8 cellular contexts compared by ENCODE assay signal in the genomic region with DNA sequence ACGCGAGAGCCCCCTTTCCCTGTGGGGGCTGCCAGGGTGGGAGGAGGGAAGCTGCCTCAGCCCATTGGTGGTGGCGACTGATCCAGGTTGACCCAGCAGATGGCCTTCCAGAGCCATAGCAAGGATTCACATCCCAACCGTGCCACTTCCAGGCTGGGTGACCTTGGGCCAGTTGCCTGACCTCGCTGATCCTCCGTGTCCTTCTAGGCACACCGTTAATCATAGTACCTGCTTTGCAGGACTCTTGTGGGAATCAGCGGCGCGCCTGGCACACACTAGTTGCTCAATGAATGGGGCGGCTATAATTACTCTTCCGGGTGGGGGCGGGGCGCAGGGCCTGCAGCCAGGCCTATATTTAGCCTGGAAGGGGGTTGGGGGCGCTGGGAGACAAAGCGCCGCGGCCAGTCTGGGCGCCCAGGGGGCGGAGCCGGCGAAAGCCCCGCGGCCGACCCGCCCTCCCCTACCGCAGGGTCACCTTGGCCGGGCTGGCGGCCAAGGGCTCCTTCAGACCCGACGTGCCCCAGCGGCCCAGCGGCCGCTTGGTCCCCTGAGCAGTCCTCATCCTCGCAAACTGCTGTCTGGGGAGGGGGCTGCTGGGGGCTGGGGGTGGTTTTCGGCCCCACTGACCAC. TPM values are rescaled to one million over a fixed set of nuclear protein-coding genes. Genes with fewer than 3 reads are reported as not detected.
A peak's percentile ranks its signal among the peaks of the same experiment; 100 is the strongest.
DNase-seq lines count a peak whose midpoint lies in the region; ATAC-seq and TF ChIP-seq lines count a peak whose summit lies in the region.

No MANE protein-coding gene starts in this region.

- in situ Hi-C loops in Panc1 (cut with HindIII; ENCODE audit: low pct_unique_long_range_greater_than_20kb, low sequenced_read_pairs) = no loop called here

- ATAC-seq in GM18511 (IDR thresholded peaks at IDR 0.05; ENCODE audit: unreplicated experiment) (peak; percentile 37), Panc1 (peak; percentile 24), GM18858 (IDR thresholded peaks at IDR 0.05; ENCODE audit: unreplicated experiment) (no peak)

- H3K4me3 ChIP-seq in Panc1 (ENCODE audit: low read depth in 2 of 2, low read length in 2 of 2) = peak overlapping the region in 1 of 2 experiments; percentile 37; a peak in 2 of 4 replicates

- no peak overlapping the region for H3K27ac Mint-ChIP-seq in MCF 10A (ENCODE audit: low read depth, unreplicated experiment)

- POLR2A ChIA-PET in Panc1 (lab: Charles Lee) (no interaction called here), MCF 10A (lab: Yijun Ruan, JAX) (no interaction called here)

- no peak for DNase-seq in Panc1 (ENCODE audit: low read depth, low spot score)
- DNase-seq in MCF 10A (ENCODE audit: unreplicated experiment) = peak; percentile 82
- peak; percentile 55 for DNase-seq in kidney tubule cell (ENCODE audit: low spot score)
- peak; percentile 23 to 43 for DNase-seq in stimulated activated CD4-positive, alpha-beta T cell treated with anti-CD3 and anti-CD28 coated beads, Interleukin-4, amount 100 ng/mL, for 4 hours
- DNase-seq in NCI-H1436 (lab: John Stamatoyannopoulos, UW) = no peak

- H3K4me1 ChIP-seq in Panc1 (ENCODE audit: control insufficient read depth, insufficient read depth, low read length) = peaks cover 34% of the 10 kb centered on the region

- H3K9me3 Mint-ChIP-seq in MCF 10A (ENCODE audit: unreplicated experiment) = no peaks in the 10 kb centered on the region

- no TSS peak for BruUV-seq in Panc1 (replicated peaks; lab: Mats Ljungman, UMichigan)
- BruUV-seq in MCF 10A (replicated peaks; lab: Mats Ljungman, UMichigan) = no TSS peak

- H3K27me3 Mint-ChIP-seq in MCF 10A (ENCODE audit: insufficient read depth, unreplicated experiment) = no peaks in the 10 kb centered on the region

- no peaks in the 10 kb centered on the region for H3K27me3 ChIP-seq in Panc1 (ENCODE audit: control insufficient read depth, insufficient read depth, low read length)

- H3K9me3 ChIP-seq in Panc1 (ENCODE audit: control insufficient read depth, insufficient read depth, low read depth, low read length) = no peaks in the 10 kb centered on the region

- intact Hi-C loops in Panc1 (cut with micrococcal nuclease; ENCODE audit: unreplicated experiment) (no loop called here), MCF 10A (cut with micrococcal nuclease) (no loop called here)

- H3K36me3 Mint-ChIP-seq in MCF 10A (ENCODE audit: insufficient read depth, unreplicated experiment) = no peaks in the 10 kb centered on the region

- peaks cover 19% of the 10 kb centered on the region for H3K4me1 Mint-ChIP-seq in MCF 10A (ENCODE audit: insufficient read depth, unreplicated experiment)

- no peak overlapping the region for H3K27ac ChIP-seq in 22Rv1
- no peak overlapping the region for H3K27ac ChIP-seq in Panc1 (ENCODE audit: low read length)

- H3K4me3 Mint-ChIP-seq in MCF 10A (ENCODE audit: unreplicated experiment) = no peak overlapping the region

- CTCF ChIA-PET in Panc1 (lab: Charles Lee) = interaction anchor here (0.6 kb wide), 1 partner anchor 28 kb away, joined by 5 read pairs; no protein-coding TSS in a partner anchor
- CTCF ChIA-PET in MCF 10A (lab: Yijun Ruan, JAX) = interaction anchor here (0.8 to 0.9 kb wide), 3 partner anchors 43 to 177 kb away, joined by 4 to 6 read pairs (median 5); no protein-coding TSS in a partner anchor

- TF ChIP-seq CTCF in 22Rv1 (IDR thresholded peaks at IDR 0.05) = peak; percentile 21; the same call in 1 of the 2 replicates
- no peak; the same call in 1 of the 2 replicates for TF ChIP-seq CTCF in Panc1 (IDR thresholded peaks at IDR 0.05)
- no peak for TF ChIP-seq CTCF in MCF 10A (IDR thresholded peaks at IDR 0.05; ENCODE audit: unreplicated experiment)

- H3K36me3 ChIP-seq in Panc1 (ENCODE audit: control insufficient read depth, insufficient read depth, low read length) = no peaks in the 10 kb centered on the region

RNA-seq across cellular contexts. Expression of a gene that starts 5.1 kb away (rescaled TPM):
- 0.10 TPM for total RNA-seq in Panc1 (2021; ENCODE audit: unreplicated experiment)
- 0.17 TPM for polyA plus RNA-seq in Panc1 (2012; ENCODE audit: insufficient read length)
- not detected in 2 replicates for total RNA-seq in MCF 10A (2022)

RNA-seq across cellular contexts. Expression of a gene that starts 8.7 kb away (rescaled TPM):
- total RNA-seq in Panc1 (2021; ENCODE audit: unreplicated experiment) (not detected), MCF 10A (2022) (not detected in 2 replicates)
- polyA plus RNA-seq in Panc1 (2012; ENCODE audit: insufficient read length) = not detected

RNA-seq across cellular contexts. Expression of a gene that starts 9.1 kb away (rescaled TPM):
- 0.57 TPM for total RNA-seq in Panc1 (2021; ENCODE audit: unreplicated experiment)
- 0.63 TPM for polyA plus RNA-seq in Panc1 (2012; ENCODE audit: insufficient read length)
- not detected in 2 replicates for total RNA-seq in MCF 10A (2022)

RNA-seq across cellular contexts. Expression of a gene that starts 30.9 kb away (rescaled TPM):
- total RNA-seq in Panc1 (2021; ENCODE audit: unreplicated experiment) = not detected
- polyA plus RNA-seq in Panc1 (2012; ENCODE audit: insufficient read length) = not detected
- not detected in 2 replicates for total RNA-seq in MCF 10A (2022)

RNA-seq across cellular contexts. Expression of a gene that starts 36.8 kb away (rescaled TPM):
- total RNA-seq in Panc1 (2021; ENCODE audit: unreplicated experiment) (41.6 TPM), MCF 10A (2022) (46.3 and 48.3 TPM in 2 replicates)
- 52.1 TPM for polyA plus RNA-seq in Panc1 (2012; ENCODE audit: insufficient read length)

Comparison
In these comparisons a context has a peak if more than half of its experiments do, and no peak if none do; other contexts are left out.
1. DNase-seq: peak in MCF 10A (single experiment), kidney tubule cell (single experiment) and stimulated activated CD4-positive, alpha-beta T cell treated with anti-CD3 and anti-CD28 coated beads, Interleukin-4, amount 100 ng/mL, for 4 hours (2 of 2); none in Panc1 (single experiment) and NCI-H1436 (single experiment).